Comparison of ENCODE assay signal across 10 cellular contexts in genomic region chr4:1047106-1047975, GRCh38. TPM values are rescaled to one million over a fixed set of nuclear protein-coding genes. Genes with fewer than 3 reads are reported as not detected.
A peak's percentile ranks its signal among the peaks of the same experiment; 100 is the strongest.
DNase-seq lines count a peak whose midpoint lies in the region; ATAC-seq and TF ChIP-seq lines count a peak whose summit lies in the region.
"Had no signal": no experiment of that assay in that cellular context is flagged by ENCODE, and none has a peak within 500 bp of the region (broad histone marks: within the 10 kb centered on the region; RNA-seq: fewer than 3 reads in every experiment).

No MANE protein-coding gene starts in this region.

- H3K27me3 ChIP-seq in dorsolateral prefrontal cortex (peaks cover 0 to 28% (median 4%) of the 10 kb centered on the region in 45 donors), mesenchymal stem cell (ENCODE audit: control insufficient read depth in 1 of 2, insufficient read depth in 1 of 2, low read length in 2 of 2) (peaks cover under 1 to 7% of the 10 kb centered on the region in 2 experiments)

- H3K36me3 ChIP-seq in mesenchymal stem cell (ENCODE audit: control insufficient read depth in 1 of 2, insufficient read depth in 2 of 2, low read depth in 1 of 2, low read length in 2 of 2): no peaks in the 10 kb centered on the region

- no peak overlapping the region for H3K23ac ChIP-seq in mesenchymal stem cell (ENCODE audit: low read length in 2 of 2)

- H2BK15ac ChIP-seq in mesenchymal stem cell (ENCODE audit: low read depth, poor library complexity, severe bottlenecking): peak overlapping the region; percentile 1

- peak overlapping the region in 1 of 2 experiments; percentile 71 for H3K18ac ChIP-seq in mesenchymal stem cell (ENCODE audit: low read depth in 1 of 2, low read length in 2 of 2)

- intact Hi-C loops in dorsolateral prefrontal cortex (cut with DNase I): loop anchor here (5.0 to 10.0 kb wide), 2 partner anchors 35 to 147 kb away; partner anchors contain the start of gene FGFRL1 (in 1 of the 2)

- peak overlapping the region in 1 of 2 experiments; percentile 83 for H2BK12ac ChIP-seq in mesenchymal stem cell (ENCODE audit: low read length in 2 of 2)

- peak; percentile 9 for DNase-seq in activated naive CD4-positive, alpha-beta T cell treated with anti-CD3 and anti-CD28 coated beads, Interleukin-2, amount 50 U/mL, for 16 hours
- no peak for DNase-seq in activated naive CD4-positive, alpha-beta T cell treated with Interleukin-2 at 50 U/mL for 16 hours
- DNase-seq in dorsolateral prefrontal cortex (peak in 6 of 10 donors; percentile 19 to 46 (median 38)), mesenchymal stem cell (no peak), ureter (ENCODE audit: low spot score) (peak; percentile 41), NCI-H1092 treated with DMSO at 0.1 percent for 48 hours (lab: John Stamatoyannopoulos, UW) (no peak)

- no peak overlapping the region for H3K14ac ChIP-seq in mesenchymal stem cell (ENCODE audit: low read length in 2 of 2)

- H3K27ac ChIP-seq in dorsolateral prefrontal cortex (peak overlapping the region in 34 of 59 donors; percentile 5 to 78 (median 56)), mesenchymal stem cell (ENCODE audit: low read length, poor library complexity, severe bottlenecking) (no peak overlapping the region)

- ATAC-seq in HG02981 (IDR thresholded peaks at IDR 0.05; ENCODE audit: unreplicated experiment) (no peak), HG03175 (IDR thresholded peaks at IDR 0.05; ENCODE audit: unreplicated experiment) (no peak)
- ATAC-seq: activated T-helper 17 cell treated with anti-CD3 and anti-CD28 coated beads, Interleukin-2, amount 50 U/mL, for 72 hours had no signal

- H3K4me2 ChIP-seq in mesenchymal stem cell (ENCODE audit: low read length, poor library complexity, severe bottlenecking): peak overlapping the region; percentile 0

- H2AFZ ChIP-seq in mesenchymal stem cell (ENCODE audit: low read depth, low read length): no peak overlapping the region

- 93% methylated on average over 41 of the region's 41 CpGs for WGBS in mesenchymal stem cell

- no peak overlapping the region for H2BK5ac ChIP-seq in mesenchymal stem cell (ENCODE audit: low read depth, low read length, poor library complexity, severe bottlenecking)

- H3K4me1 ChIP-seq in mesenchymal stem cell (ENCODE audit: control insufficient read depth, insufficient read depth, low read depth, low read length): peaks cover 54% of the 10 kb centered on the region

- H4K8ac ChIP-seq in mesenchymal stem cell (ENCODE audit: low read length): no peak overlapping the region

- no peak for TF ChIP-seq CTCF in dorsolateral prefrontal cortex (IDR thresholded peaks at IDR 0.05 in 54 of 56, conservative IDR thresholded peaks at IDR 0.05 in 2 of 56; ENCODE audit: low read depth in 1 of 56, partially characterized antibody in 56 of 56)

- peak overlapping the region; percentile 17 for H2AK5ac ChIP-seq in mesenchymal stem cell (ENCODE audit: low read length, severe bottlenecking)

- H2BK120ac ChIP-seq in mesenchymal stem cell (ENCODE audit: low read depth, low read length): no peak overlapping the region

- H3K4ac ChIP-seq in mesenchymal stem cell (ENCODE audit: low read depth in 1 of 2, low read length in 2 of 2): no peak overlapping the region

- no peaks in the 10 kb centered on the region for H3K79me1 ChIP-seq in mesenchymal stem cell (replicated peaks; ENCODE audit: low read length, poor library complexity, severe bottlenecking)

- H3K4me3 ChIP-seq in dorsolateral prefrontal cortex: peak overlapping the region in 30 of 59 donors; percentile 5 to 47 (median 27)
- H3K4me3 ChIP-seq in mesenchymal stem cell (ENCODE audit: insufficient read depth in 1 of 2, low read depth in 1 of 2, low read length in 2 of 2): peak overlapping the region in 1 of 2 experiments; percentile 71

- no peaks in the 10 kb centered on the region for H3K9me3 ChIP-seq in mesenchymal stem cell (ENCODE audit: control insufficient read depth, low read length)

- peak overlapping the region; percentile 66 for H4K91ac ChIP-seq in mesenchymal stem cell (ENCODE audit: low read length)

- H3K9ac ChIP-seq in mesenchymal stem cell (ENCODE audit: low read length): peak overlapping the region; percentile 73

RNA-seq across cellular contexts. Expression of gene FGFRL1, which starts 35.9 kb away (rescaled TPM):
- total RNA-seq in dorsolateral prefrontal cortex: 100 to 1,000 TPM in 1 of 120 experiments, 10 to 100 TPM in 119; 18.7 to 109 (median 38.4) TPM
- polyA plus RNA-seq in mesenchymal stem cell (2013, experiment 1 of 2): 23.4 TPM
- 23.1 TPM for polyA plus RNA-seq in mesenchymal stem cell (2013, experiment 2 of 2)
- 13.0 TPM for total RNA-seq in ureter

RNA-seq across cellular contexts. Expression of gene SLC26A1, which starts 54.1 kb away (rescaled TPM):
- total RNA-seq in dorsolateral prefrontal cortex: 1 to 10 TPM in 104 of 120 experiments, under 1 TPM in 16; 0.53 to 4.6 (median 1.6) TPM
- polyA plus RNA-seq in mesenchymal stem cell (2013, experiment 1 of 2): 0.15 TPM
- 0.26 TPM for polyA plus RNA-seq in mesenchymal stem cell (2013, experiment 2 of 2)
- total RNA-seq in ureter: 0.18 TPM
- total RNA-seq: CD4-positive, alpha-beta T cell had no signal

Comparison
In these comparisons a context has a peak if more than half of its experiments do, and no peak if none do; other contexts are left out.
1. DNase-seq: peak in activated naive CD4-positive, alpha-beta T cell treated with anti-CD3 and anti-CD28 coated beads, Interleukin-2, amount 50 U/mL, for 16 hours (single experiment), dorsolateral prefrontal cortex (6 of 10) and ureter (single experiment); none in activated naive CD4-positive, alpha-beta T cell treated with Interleukin-2 at 50 U/mL for 16 hours (single experiment), mesenchymal stem cell (single experiment) and NCI-H1092 treated with DMSO at 0.1 percent for 48 hours (single experiment).